Comparison of ENCODE assay signal across 20 cellular contexts in the genomic region with DNA sequence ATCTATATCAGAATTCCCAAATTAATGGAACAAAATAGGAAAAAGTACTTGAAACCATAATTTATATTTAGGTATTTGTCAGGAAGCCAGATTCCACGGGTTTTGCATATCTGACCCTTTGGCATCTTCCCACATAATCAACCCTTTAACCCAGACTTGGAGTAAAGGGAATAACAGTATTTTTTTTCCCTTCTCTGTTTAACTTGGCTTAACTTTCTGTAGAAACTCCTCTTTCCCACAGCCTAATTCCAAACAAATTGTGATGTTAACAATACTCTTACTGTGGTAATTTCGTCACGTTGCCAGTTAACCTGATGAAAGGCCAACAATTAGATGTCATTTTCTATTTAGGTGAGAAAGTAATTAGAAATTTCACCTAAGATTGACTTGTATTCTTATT. TPM values are rescaled to one million over a fixed set of nuclear protein-coding genes. Genes with fewer than 3 reads are reported as not detected.
DNase-seq lines count a peak whose midpoint lies in the region; ATAC-seq, FAIRE-seq and TF ChIP-seq lines count a peak whose summit lies in the region.
"Had no signal": no experiment of that assay in that cellular context is flagged by ENCODE, and none has a peak within 500 bp of the region (broad histone marks: within the 10 kb centered on the region; RNA-seq: fewer than 3 reads in every experiment).

No MANE protein-coding gene starts in this region.

- no peaks in the 10 kb centered on the region for H3K36me3 ChIP-seq in IMR-90 (ENCODE audit: control insufficient read depth, insufficient read depth, low read length)
- no peaks in the 10 kb centered on the region for H3K36me3 ChIP-seq in astrocyte (ENCODE audit: insufficient read depth, low read length)
- no peaks in the 10 kb centered on the region for H3K36me3 ChIP-seq in naive thymus-derived CD4-positive, alpha-beta T cell (ENCODE audit: control insufficient read depth in 2 of 3, insufficient read depth in 3 of 3, low read length in 3 of 3)

- no peaks in the 10 kb centered on the region for H3K9me1 ChIP-seq in IMR-90 (ENCODE audit: insufficient read depth, low read length)

- H3K27me3 ChIP-seq in IMR-90 (ENCODE audit: control insufficient read depth, insufficient read depth, low read length) (no peaks in the 10 kb centered on the region), astrocyte (ENCODE audit: insufficient read depth, low read length) (no peaks in the 10 kb centered on the region)
- no peaks in the 10 kb centered on the region for H3K27me3 ChIP-seq in naive thymus-derived CD4-positive, alpha-beta T cell (ENCODE audit: control insufficient read depth in 2 of 2, insufficient read depth in 2 of 2, low read length in 2 of 2)

- peak; percentile 40 for DNase-seq in IMR-90
- peak; percentile 61 for DNase-seq in astrocyte (ENCODE audit: low read depth)
- DNase-seq in fibroblast of peridontal ligament (ENCODE audit: extremely low read depth), result peak; percentile 86
- peak; percentile 40 for DNase-seq in left kidney (ENCODE audit: low read depth, low spot score)
- DNase-seq in naive thymus-derived CD4-positive, alpha-beta T cell, result no peak
- DNase-seq in GDM1 (lab: John Stamatoyannopoulos, UW), result no peak
- DNase-seq: Caco-2; CD4-positive, CD25-positive, alpha-beta regulatory T cell; H7; NCI-H1930; NCI-H2171; NCI-H446; NCI-H748 treated with DMSO at 0.1 percent for 48 hours; OCI-M1 had no signal

- no peak overlapping the region for H2AK9ac ChIP-seq in IMR-90 (replicated peaks; ENCODE audit: low read depth, low read length, poor library complexity)

- H3K23ac ChIP-seq in IMR-90 (ENCODE audit: low read depth, low read length), result no peak overlapping the region

- TF ChIP-seq CTCF in IMR-90 (conservative IDR thresholded peaks at IDR 0.05; ENCODE audit: low read depth, low read length) (no peak), astrocyte (IDR thresholded peaks at IDR 0.05; ENCODE audit: insufficient read depth, low read depth, low read length) (no peak)

- H2BK5ac ChIP-seq in IMR-90 (ENCODE audit: low read depth, low read length, poor library complexity, severe bottlenecking), result no peak overlapping the region

- H3K9me3 ChIP-seq in IMR-90 (ENCODE audit: control insufficient read depth, insufficient read depth, low read length), result no peaks in the 10 kb centered on the region
- H3K9me3 ChIP-seq in astrocyte (ENCODE audit: insufficient read depth, low read depth, low read length), result no peaks in the 10 kb centered on the region
- H3K9me3 ChIP-seq in naive thymus-derived CD4-positive, alpha-beta T cell (ENCODE audit: control insufficient read depth in 2 of 3, low read length in 3 of 3), result no peaks in the 10 kb centered on the region
- H3K9me3 ChIP-seq: Caco-2 had no signal

- no peak overlapping the region for H4K91ac ChIP-seq in IMR-90 (ENCODE audit: insufficient read depth, low read depth, low read length)

- H3K4me1 ChIP-seq in IMR-90 (ENCODE audit: control insufficient read depth, insufficient read depth, low read length) (no peaks in the 10 kb centered on the region), astrocyte (ENCODE audit: insufficient read depth, low read length) (no peaks in the 10 kb centered on the region)
- no peaks in the 10 kb centered on the region for H3K4me1 ChIP-seq in naive thymus-derived CD4-positive, alpha-beta T cell (ENCODE audit: control insufficient read depth in 2 of 2, insufficient read depth in 2 of 2, low read length in 2 of 2)
- H3K4me1 ChIP-seq: Caco-2 had no signal

- peaks cover 18% of the 10 kb centered on the region for H3K4me1 Mint-ChIP-seq in astrocyte (ENCODE audit: low read depth, unreplicated experiment)
- peaks cover 0 to 6% (median 3%) of the 10 kb centered on the region in 7 donors for H3K4me1 Mint-ChIP-seq in naive thymus-derived CD4-positive, alpha-beta T cell
- H3K4me1 Mint-ChIP-seq: B cell; CD4-positive, CD25-positive, alpha-beta regulatory T cell had no signal

- H2AFZ ChIP-seq in IMR-90 (replicated peaks; ENCODE audit: low read length, poor library complexity) (no peak overlapping the region), astrocyte (ENCODE audit: low read depth, low read length) (no peak overlapping the region)

- H3K56ac ChIP-seq in IMR-90 (ENCODE audit: extremely low read depth, insufficient read depth, low read length), result no peak overlapping the region

- TF ChIP-seq POLR2A in IMR-90 (IDR thresholded peaks at IDR 0.05; ENCODE audit: low read depth, low read length), result no peak

- H4K20me1 ChIP-seq in IMR-90 (ENCODE audit: insufficient read depth, low read length), result no peaks in the 10 kb centered on the region
- no peaks in the 10 kb centered on the region for H4K20me1 ChIP-seq in astrocyte (ENCODE audit: insufficient read depth, low read length)

- dilution Hi-C loops in IMR-90 (cut with HindIII; ENCODE audit: low sequenced_read_pairs, unreplicated experiment), result no loop called here

- no peak for ATAC-seq in IMR-90 (ENCODE audit: low read depth)
- no peak for ATAC-seq in naive thymus-derived CD4-positive, alpha-beta T cell
- ATAC-seq in HG02763 (IDR thresholded peaks at IDR 0.05; ENCODE audit: unreplicated experiment), result no peak
- no peak for ATAC-seq in HG03378 (IDR thresholded peaks at IDR 0.05; ENCODE audit: unreplicated experiment)

- no CpG with 5 or more reads among the region's 3 CpGs for WGBS in IMR-90 (ENCODE audit: extremely low coverage in 2 of 2, insufficient read length in 1 of 2), 2 experiments

- in situ Hi-C loops in IMR-90 (cut with MboI; ENCODE audit: low sequenced_read_pairs), result no loop called here

- no peak overlapping the region for H3K27ac Mint-ChIP-seq in astrocyte (ENCODE audit: unreplicated experiment)
- H3K27ac Mint-ChIP-seq in naive thymus-derived CD4-positive, alpha-beta T cell, result no peak overlapping the region
- H3K27ac Mint-ChIP-seq: B cell; CD4-positive, CD25-positive, alpha-beta regulatory T cell; IgD-negative memory B cell had no signal

- H3K18ac ChIP-seq in IMR-90 (ENCODE audit: low read depth, low read length), result no peak overlapping the region

- H3K4me3 ChIP-seq in IMR-90 (ENCODE audit: insufficient read depth, low read depth, low read length) (no peak overlapping the region), astrocyte (ENCODE audit: insufficient read depth, low read depth, low read length) (no peak overlapping the region)
- no peak overlapping the region for H3K4me3 ChIP-seq in naive thymus-derived CD4-positive, alpha-beta T cell (ENCODE audit: low read length)

- no peak overlapping the region for H2BK20ac ChIP-seq in IMR-90 (ENCODE audit: low read depth, low read length)

- H3K4ac ChIP-seq in IMR-90 (ENCODE audit: low read depth, low read length), result no peak overlapping the region

- BruUV-seq in IMR-90 (replicated peaks; lab: Mats Ljungman, UMichigan), result no TSS peak

- CTCF ChIA-PET in IMR-90 (lab: Yijun Ruan, JAX), result interaction anchor here (1.5 kb wide), 1 partner anchor 12 kb away, joined by 5 read pairs; no protein-coding TSS in a partner anchor
- CTCF ChIA-PET in naive thymus-derived CD4-positive, alpha-beta T cell (lab: Charles Lee), result no interaction called here

- no peak overlapping the region for H2AK5ac ChIP-seq in IMR-90 (ENCODE audit: low read depth, low read length)

- no peak overlapping the region for H4K5ac ChIP-seq in IMR-90 (ENCODE audit: low read depth, low read length)

- no peak overlapping the region for H3K4me2 ChIP-seq in IMR-90 (ENCODE audit: low read depth, low read length)
- H3K4me2 ChIP-seq in astrocyte (ENCODE audit: low read length), result no peak overlapping the region

- no peak overlapping the region for H4K8ac ChIP-seq in IMR-90 (ENCODE audit: low read depth in 2 of 2, low read length in 2 of 2)

- TF ChIP-seq RAD21 in IMR-90 (IDR thresholded peaks at IDR 0.05; ENCODE audit: low read length), result no peak

- H3K14ac ChIP-seq in IMR-90 (replicated peaks; ENCODE audit: low read depth, low read length), result no peak overlapping the region

- no peaks in the 10 kb centered on the region for H3K36me3 Mint-ChIP-seq in astrocyte (ENCODE audit: low read depth, unreplicated experiment)
- no peaks in the 10 kb centered on the region for H3K36me3 Mint-ChIP-seq in naive thymus-derived CD4-positive, alpha-beta T cell
- H3K36me3 Mint-ChIP-seq: CD4-positive, CD25-positive, alpha-beta regulatory T cell; IgD-negative memory B cell had no signal

- no peaks in the 10 kb centered on the region for H3K79me2 ChIP-seq in astrocyte (ENCODE audit: insufficient read depth, low read length)

- H3K79me1 ChIP-seq in IMR-90 (ENCODE audit: low read depth in 1 of 2, low read length in 2 of 2), result no peaks in the 10 kb centered on the region

- H2BK120ac ChIP-seq in IMR-90 (ENCODE audit: low read depth, low read length), result no peak overlapping the region

- H3K27ac ChIP-seq in IMR-90 (ENCODE audit: insufficient read depth, low read length), result no peak overlapping the region
- H3K27ac ChIP-seq in astrocyte (ENCODE audit: low read depth, low read length), result no peak overlapping the region
- H3K27ac ChIP-seq in naive thymus-derived CD4-positive, alpha-beta T cell (ENCODE audit: low read depth, low read length), result no peak overlapping the region

- H3K9me3 Mint-ChIP-seq in astrocyte (ENCODE audit: unreplicated experiment), result no peaks in the 10 kb centered on the region
- no peaks in the 10 kb centered on the region for H3K9me3 Mint-ChIP-seq in naive thymus-derived CD4-positive, alpha-beta T cell
- H3K9me3 Mint-ChIP-seq: CD4-positive, CD25-positive, alpha-beta regulatory T cell; IgD-negative memory B cell had no signal

- no peak overlapping the region for H2BK15ac ChIP-seq in IMR-90 (ENCODE audit: low read depth, low read length)

- H3K27me3 Mint-ChIP-seq in astrocyte (ENCODE audit: low read depth, unreplicated experiment), result no peaks in the 10 kb centered on the region
- peaks cover 0 to 19% (median 11%) of the 10 kb centered on the region in 5 donors for H3K27me3 Mint-ChIP-seq in naive thymus-derived CD4-positive, alpha-beta T cell
- H3K27me3 Mint-ChIP-seq: B cell; CD4-positive, CD25-positive, alpha-beta regulatory T cell; IgD-negative memory B cell had no signal

- H3K4me3 Mint-ChIP-seq in astrocyte (ENCODE audit: unreplicated experiment), result no peak overlapping the region
- no peak overlapping the region for H3K4me3 Mint-ChIP-seq in naive thymus-derived CD4-positive, alpha-beta T cell
- H3K4me3 Mint-ChIP-seq: B cell; CD4-positive, CD25-positive, alpha-beta regulatory T cell; IgD-negative memory B cell had no signal

- intact Hi-C loops in IMR-90 (cut with micrococcal nuclease), result no loop called here
- intact Hi-C loops in naive thymus-derived CD4-positive, alpha-beta T cell (cut with micrococcal nuclease), result no loop called here

- POLR2A ChIA-PET in IMR-90 (lab: Charles Lee; ENCODE audit: unreplicated experiment), result no interaction called here
- POLR2A ChIA-PET in naive thymus-derived CD4-positive, alpha-beta T cell (lab: Charles Lee), result no interaction called here

- no peak for FAIRE-seq in astrocyte (lab: Jason Lieb, UNC)

- no peak overlapping the region for H3K9ac ChIP-seq in IMR-90 (ENCODE audit: low read depth, low read length)
- H3K9ac ChIP-seq in astrocyte (ENCODE audit: low read length), result no peak overlapping the region

RNA-seq across cellular contexts. Expression of a gene that starts 49.3 kb away (rescaled TPM):
- total RNA-seq in IMR-90 (2012; rRNA removed) (0.28 and 0.54 TPM in 2 replicates), astrocyte (0.48 and 1.0 TPM in 2 replicates)
- 0.11 and 0.19 TPM in 2 replicates for polyA plus RNA-seq in IMR-90 (2012; rRNA removed)
- 0.05 and 0.10 TPM in 2 replicates for polyA plus RNA-seq in IMR-90 (2012; cell fraction: cytosol; rRNA removed)
- 0.07 and 0.25 TPM in 2 replicates for polyA plus RNA-seq in IMR-90 (2012; cell fraction: nucleus; rRNA removed; ENCODE audit: low replicate concordance)
- total RNA-seq in naive thymus-derived CD4-positive, alpha-beta T cell, result 1 to 10 TPM in 1 of 5 experiments, under 1 TPM in 1, not detected in 3; 0.77 to 3.1 TPM
- polyA plus RNA-seq in naive thymus-derived CD4-positive, alpha-beta T cell, result not detected
- total RNA-seq: Caco-2, LHCN-M2, RPMI7951 had no signal
- polyA plus RNA-seq: CD4-positive, CD25-positive, alpha-beta regulatory T cell; IgD-negative memory B cell had no signal

Comparison
In these comparisons a context has a peak if more than half of its experiments do, and no peak if none do; other contexts are left out.
1. DNase-seq: peak in IMR-90 (single experiment), astrocyte (single experiment), fibroblast of peridontal ligament (single experiment) and left kidney (single experiment); none in naive thymus-derived CD4-positive, alpha-beta T cell (0 of 9) and GDM1 (single experiment).